6 cellular contexts compared by ENCODE assay signal in genomic region chr16:88036640-88036996, GRCh38.
DNase-seq lines count a peak whose midpoint lies in the region; ATAC-seq and TF ChIP-seq lines count a peak whose summit lies in the region.
"Not testable (repeated sequence)": the region's sequence is repeated elsewhere in the genome, so short reads cannot be mapped to it uniquely, and the experiment has no call there.

No MANE protein-coding gene starts in this region.

- not testable (repeated sequence) for H3K79me1 ChIP-seq in H9 (ENCODE audit: insufficient read depth, low read depth, low read length, poor library complexity, severe bottlenecking)

- H3T11ph ChIP-seq in H9 (ENCODE audit: low read length): not testable (repeated sequence)

- H3K18ac ChIP-seq in H9 (ENCODE audit: insufficient read length, low read depth, low read length): not testable (repeated sequence)

- not testable (repeated sequence) for H2BK120ac ChIP-seq in H9 (ENCODE audit: low read depth, low read length, poor library complexity, severe bottlenecking)

- not testable (repeated sequence) for H3K23me2 ChIP-seq in H9 (ENCODE audit: insufficient read length, low read depth, low read length, poor library complexity, severe bottlenecking)

- H3K4me3 ChIP-seq in left ventricle myocardium inferior: not testable (repeated sequence)

- H3K14ac ChIP-seq in H9 (ENCODE audit: insufficient read depth, low read length): not testable (repeated sequence)

- H4K20me1 ChIP-seq in H9 (ENCODE audit: control insufficient read depth, insufficient read depth, insufficient read length): not testable (repeated sequence)

- not testable (repeated sequence) for H3K9me3 ChIP-seq in H9 (ENCODE audit: control insufficient read depth, low read depth, low read length); left ventricle myocardium inferior (replicated peaks)

- H3K79me2 ChIP-seq in H9 (ENCODE audit: insufficient read depth, low read length): not testable (repeated sequence)

- H3K27ac ChIP-seq in H9 (ENCODE audit: insufficient read length, low read depth, low read length); left ventricle myocardium inferior (replicated peaks): not testable (repeated sequence)

- BruUV-seq in MCF 10A (replicated peaks; lab: Mats Ljungman, UMichigan): not testable (repeated sequence)

- not testable (repeated sequence) for H3K4me3 Mint-ChIP-seq in H9; WTC11; MCF 10A (ENCODE audit: unreplicated experiment); neural crest cell; stimulated activated effector memory CD8-positive, alpha-beta T cell treated with anti-CD3 and anti-CD28 coated beads, Interleukin-12 subunit alpha, Interleukin-12 subunit beta, amount 100 ng/mL, for 72 hours

- H4K5ac ChIP-seq in H9 (ENCODE audit: insufficient read length, low read depth, low read length): not testable (repeated sequence)

- intact Hi-C loops in MCF 10A (cut with micrococcal nuclease); left ventricle myocardium inferior (cut with micrococcal nuclease): not testable (repeated sequence)

- H2AFZ ChIP-seq in H9 (ENCODE audit: low read length): not testable (repeated sequence)

- H2BK20ac ChIP-seq in H9 (ENCODE audit: low read depth, low read length, poor library complexity, severe bottlenecking): not testable (repeated sequence)

- H3K9ac ChIP-seq in H9 (ENCODE audit: extremely low read depth, insufficient read length, low read length): not testable (repeated sequence)

- H2BK12ac ChIP-seq in H9 (ENCODE audit: insufficient read length, low read depth, low read length): not testable (repeated sequence)

- H3K36me3 ChIP-seq in left ventricle myocardium inferior: peaks cover 29% of the 10 kb centered on the region

- not testable (repeated sequence) for H4K91ac ChIP-seq in H9 (ENCODE audit: insufficient read length, low read depth, low read length)

- WGBS in H9 (ENCODE audit: extremely low coverage, insufficient read length, low lambda C conversion rate): no CpG with 5 or more reads among the region's 10 CpGs

- CTCF ChIA-PET in WTC11 (lab: Charles Lee); MCF 10A (lab: Yijun Ruan, JAX): not testable (repeated sequence)

- not testable (repeated sequence) for H2AK5ac ChIP-seq in H9 (ENCODE audit: insufficient read length, low read length)

- H4K8ac ChIP-seq in H9 (replicated peaks; ENCODE audit: insufficient read length, low read depth, low read length): not testable (repeated sequence)

- H3K27me3 Mint-ChIP-seq in H9 (ENCODE audit: low read depth); WTC11 (ENCODE audit: low read depth); MCF 10A (ENCODE audit: insufficient read depth, unreplicated experiment); neural crest cell (ENCODE audit: low read depth): not testable (repeated sequence)

- DNase-seq in H9; WTC11 (ENCODE audit: low spot score); MCF 10A (ENCODE audit: unreplicated experiment); neural crest cell (ENCODE audit: low read depth, low spot score); stimulated activated effector memory CD8-positive, alpha-beta T cell treated with anti-CD3 and anti-CD28 coated beads, Interleukin-12 subunit alpha, Interleukin-12 subunit beta, amount 100 ng/mL, for 72 hours (ENCODE audit: low spot score in 2 of 2): not testable (repeated sequence)
- DNase-seq in left ventricle myocardium inferior: peak; percentile 3

- ATAC-seq in WTC11; stimulated activated effector memory CD8-positive, alpha-beta T cell treated with anti-CD3 and anti-CD28 coated beads, Interleukin-12 subunit alpha, Interleukin-12 subunit beta, amount 100 ng/mL, for 72 hours: not testable (repeated sequence)

- H3K23ac ChIP-seq in H9 (ENCODE audit: insufficient read length, low read depth, low read length): not testable (repeated sequence)

- not testable (repeated sequence) for H3K4me1 ChIP-seq in H9 (ENCODE audit: insufficient read depth, low read length); left ventricle myocardium inferior

- not testable (repeated sequence) for TF ChIP-seq CTCF in H9 (conservative IDR thresholded peaks at IDR 0.05); WTC11 (IDR thresholded peaks at IDR 0.05); MCF 10A (IDR thresholded peaks at IDR 0.05; ENCODE audit: unreplicated experiment); left ventricle myocardium inferior (IDR thresholded peaks at IDR 0.05; ENCODE audit: borderline replicate concordance); neural crest cell (conservative IDR thresholded peaks at IDR 0.05)

- H3K9me3 Mint-ChIP-seq in H9; WTC11; MCF 10A (ENCODE audit: unreplicated experiment); neural crest cell; stimulated activated effector memory CD8-positive, alpha-beta T cell treated with anti-CD3 and anti-CD28 coated beads, Interleukin-12 subunit alpha, Interleukin-12 subunit beta, amount 100 ng/mL, for 72 hours: not testable (repeated sequence)

- H3K4me1 Mint-ChIP-seq in H9: peaks cover 2 to 26% of the 10 kb centered on the region in 2 experiments; a peak in 3 of 4 replicates
- H3K4me1 Mint-ChIP-seq in WTC11; MCF 10A (ENCODE audit: insufficient read depth, unreplicated experiment); neural crest cell; stimulated activated effector memory CD8-positive, alpha-beta T cell treated with anti-CD3 and anti-CD28 coated beads, Interleukin-12 subunit alpha, Interleukin-12 subunit beta, amount 100 ng/mL, for 72 hours: not testable (repeated sequence)

- H3K4ac ChIP-seq in H9 (ENCODE audit: low read depth, low read length): not testable (repeated sequence)

- H3K4me2 ChIP-seq in H9 (ENCODE audit: insufficient read depth, insufficient read length, low read length): not testable (repeated sequence)

- H3K27ac Mint-ChIP-seq in H9: peak overlapping the region; percentile 19 to 68 (median 46)
- H3K27ac Mint-ChIP-seq in WTC11: peak overlapping the region; percentile 14; the same call in 1 of the 2 replicates
- H3K27ac Mint-ChIP-seq in MCF 10A (ENCODE audit: low read depth, unreplicated experiment): peak overlapping the region; percentile 50
- peak overlapping the region; percentile 91 for H3K27ac Mint-ChIP-seq in neural crest cell (ENCODE audit: unreplicated experiment)
- peak overlapping the region; percentile 43 for H3K27ac Mint-ChIP-seq in stimulated activated effector memory CD8-positive, alpha-beta T cell treated with anti-CD3 and anti-CD28 coated beads, Interleukin-12 subunit alpha, Interleukin-12 subunit beta, amount 100 ng/mL, for 72 hours

- H3K27me3 ChIP-seq in H9 (ENCODE audit: insufficient read depth, low read length); left ventricle myocardium inferior (ENCODE audit: low read depth): not testable (repeated sequence)

- H2BK15ac ChIP-seq in H9 (ENCODE audit: low read depth, low read length): not testable (repeated sequence)

- peaks cover 23 to 48% (median 43%) of the 10 kb centered on the region in 3 experiments; a peak in 6 of 7 replicates for H3K36me3 Mint-ChIP-seq in H9 (ENCODE audit: insufficient read depth in 1 of 3, low read depth in 3 of 3)
- H3K36me3 Mint-ChIP-seq in WTC11: peaks cover 36% of the 10 kb centered on the region
- H3K36me3 Mint-ChIP-seq in MCF 10A (ENCODE audit: insufficient read depth, unreplicated experiment); neural crest cell (ENCODE audit: low read depth): not testable (repeated sequence)
- peaks cover 82% of the 10 kb centered on the region for H3K36me3 Mint-ChIP-seq in stimulated activated effector memory CD8-positive, alpha-beta T cell treated with anti-CD3 and anti-CD28 coated beads, Interleukin-12 subunit alpha, Interleukin-12 subunit beta, amount 100 ng/mL, for 72 hours

- POLR2A ChIA-PET in WTC11 (lab: Charles Lee); MCF 10A (lab: Yijun Ruan, JAX): not testable (repeated sequence)

- H3K56ac ChIP-seq in H9 (ENCODE audit: insufficient read length, low read depth, low read length): not testable (repeated sequence)

- not testable (repeated sequence) for H2BK5ac ChIP-seq in H9 (ENCODE audit: insufficient read length, low read length)

Comparison
In these comparisons a context has a peak if more than half of its experiments do, and no peak if none do; other contexts are left out.
1. H3K27ac Mint-ChIP-seq: peak in every context shown above with its lines; median percentile 91 in neural crest cell; 50 in MCF 10A; 46 in H9; 43 in stimulated activated effector memory CD8-positive, alpha-beta T cell treated with anti-CD3 and anti-CD28 coated beads, Interleukin-12 subunit alpha, Interleukin-12 subunit beta, amount 100 ng/mL, for 72 hours; 14 in WTC11.